Comparison of ENCODE assay signal across 1 cellular context in the genomic region with DNA sequence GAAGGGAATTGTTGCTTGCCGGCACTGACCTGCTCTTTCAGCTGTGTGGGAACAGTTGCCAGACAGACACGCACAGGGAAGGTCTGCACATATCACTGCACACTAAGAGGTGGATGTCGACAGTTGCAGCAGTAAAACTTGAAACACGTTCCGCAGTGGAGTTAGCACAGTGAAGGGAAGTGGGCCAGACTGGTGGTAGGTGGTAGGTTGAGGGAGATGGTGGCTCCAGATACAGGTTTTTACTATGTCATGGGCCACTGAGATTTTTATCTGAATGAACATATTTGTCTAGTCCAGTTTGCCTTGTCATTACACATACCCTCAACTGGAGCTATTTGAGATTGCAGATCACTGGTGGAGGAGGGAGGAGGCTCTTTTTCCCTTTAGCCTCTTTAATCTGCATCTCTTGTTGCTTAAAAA.
TF ChIP-seq lines count a peak whose summit lies in the region.

No MANE protein-coding gene starts in this region.

TF ChIP-seq in K562, 482 proteins besides CTCF, POLR2A, EP300 and RAD21 (continued from another document and continues in another):
- TF ChIP-seq, protein P1, sequence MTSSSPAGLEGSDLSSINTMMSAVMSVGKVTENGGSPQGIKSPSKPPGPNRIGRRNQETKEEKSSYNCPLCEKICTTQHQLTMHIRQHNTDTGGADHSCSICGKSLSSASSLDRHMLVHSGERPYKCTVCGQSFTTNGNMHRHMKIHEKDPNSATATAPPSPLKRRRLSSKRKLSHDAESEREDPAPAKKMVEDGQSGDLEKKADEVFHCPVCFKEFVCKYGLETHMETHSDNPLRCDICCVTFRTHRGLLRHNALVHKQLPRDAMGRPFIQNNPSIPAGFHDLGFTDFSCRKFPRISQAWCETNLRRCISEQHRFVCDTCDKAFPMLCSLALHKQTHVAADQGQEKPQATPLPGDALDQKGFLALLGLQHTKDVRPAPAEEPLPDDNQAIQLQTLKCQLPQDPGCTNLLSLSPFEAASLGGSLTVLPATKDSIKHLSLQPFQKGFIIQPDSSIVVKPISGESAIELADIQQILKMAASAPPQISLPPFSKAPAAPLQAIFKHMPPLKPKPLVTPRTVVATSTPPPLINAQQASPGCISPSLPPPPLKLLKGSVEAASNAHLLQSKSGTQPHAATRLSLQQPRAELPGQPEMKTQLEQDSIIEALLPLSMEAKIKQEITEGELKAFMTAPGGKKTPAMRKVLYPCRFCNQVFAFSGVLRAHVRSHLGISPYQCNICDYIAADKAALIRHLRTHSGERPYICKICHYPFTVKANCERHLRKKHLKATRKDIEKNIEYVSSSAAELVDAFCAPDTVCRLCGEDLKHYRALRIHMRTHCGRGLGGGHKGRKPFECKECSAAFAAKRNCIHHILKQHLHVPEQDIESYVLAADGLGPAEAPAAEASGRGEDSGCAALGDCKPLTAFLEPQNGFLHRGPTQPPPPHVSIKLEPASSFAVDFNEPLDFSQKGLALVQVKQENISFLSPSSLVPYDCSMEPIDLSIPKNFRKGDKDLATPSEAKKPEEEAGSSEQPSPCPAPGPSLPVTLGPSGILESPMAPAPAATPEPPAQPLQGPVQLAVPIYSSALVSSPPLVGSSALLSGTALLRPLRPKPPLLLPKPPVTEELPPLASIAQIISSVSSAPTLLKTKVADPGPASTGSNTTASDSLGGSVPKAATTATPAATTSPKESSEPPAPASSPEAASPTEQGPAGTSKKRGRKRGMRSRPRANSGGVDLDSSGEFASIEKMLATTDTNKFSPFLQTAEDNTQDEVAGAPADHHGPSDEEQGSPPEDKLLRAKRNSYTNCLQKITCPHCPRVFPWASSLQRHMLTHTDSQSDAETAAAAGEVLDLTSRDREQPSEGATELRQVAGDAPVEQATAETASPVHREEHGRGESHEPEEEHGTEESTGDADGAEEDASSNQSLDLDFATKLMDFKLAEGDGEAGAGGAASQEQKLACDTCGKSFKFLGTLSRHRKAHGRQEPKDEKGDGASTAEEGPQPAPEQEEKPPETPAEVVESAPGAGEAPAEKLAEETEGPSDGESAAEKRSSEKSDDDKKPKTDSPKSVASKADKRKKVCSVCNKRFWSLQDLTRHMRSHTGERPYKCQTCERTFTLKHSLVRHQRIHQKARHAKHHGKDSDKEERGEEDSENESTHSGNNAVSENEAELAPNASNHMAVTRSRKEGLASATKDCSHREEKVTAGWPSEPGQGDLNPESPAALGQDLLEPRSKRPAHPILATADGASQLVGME (CRISPR knock-in tag; IDR thresholded peaks at IDR 0.05), result peak; percentile 30; the same call in 1 of the 2 replicates
- TF ChIP-seq MGA (IDR thresholded peaks at IDR 0.05) (0 out of 2 replicates have a peak, but pooled peaks have one; percentile 47), CEBPG (CRISPR knock-in tag; IDR thresholded peaks at IDR 0.05) (no peak), CEBPG (tag; conservative IDR thresholded peaks at IDR 0.05 in 1 of 2, IDR thresholded peaks at IDR 0.05 in 1 of 2) (peak in 1 of 2 experiments; percentile 7; a peak in 1 of 4 replicates), ESRRA (IDR thresholded peaks at IDR 0.05; ENCODE audit: borderline replicate concordance, low read depth) (no peak), KDM1A (IDR thresholded peaks at IDR 0.05) (peak; percentile 43 to 48; a peak in 3 of 4 replicates), MCM3 (IDR thresholded peaks at IDR 0.05) (no peak), LEF1 (IDR thresholded peaks at IDR 0.05) (peak; percentile 59; the same call in 1 of the 2 replicates), STAT5A (IDR thresholded peaks at IDR 0.05; ENCODE audit: borderline replicate concordance, low read length) (no peak), ZNF589 (CRISPR knock-in tag; IDR thresholded peaks at IDR 0.05; ENCODE audit: low read depth) (no peak), RCOR1 (IDR thresholded peaks at IDR 0.05; ENCODE audit: borderline replicate concordance in 1 of 2, low read depth in 2 of 2, low read length in 2 of 2) (peak in 1 of 2 experiments; percentile 79; a peak in 2 of 4 replicates), SPI1 (IDR thresholded peaks at IDR 0.05; ENCODE audit: borderline replicate concordance, low read depth, low read length) (peak; percentile 50; the same call in 1 of the 2 replicates), RBM34 (IDR thresholded peaks at IDR 0.05; ENCODE audit: borderline replicate concordance, insufficient read depth, low read length) (no peak), BACH1 (tag; IDR thresholded peaks at IDR 0.05) (peak; percentile 53; the same call in 1 of the 2 replicates), FOXA3 (CRISPR knock-in tag; conservative IDR thresholded peaks at IDR 0.05 in 1 of 2, IDR thresholded peaks at IDR 0.05 in 1 of 2) (no peak), MAFG (tag; conservative IDR thresholded peaks at IDR 0.05) (peak; percentile 82), POLR2AphosphoS2 (IDR thresholded peaks at IDR 0.05; ENCODE audit: low read length) (no peak), ADNP (tag; IDR thresholded peaks at IDR 0.05) (0 out of 2 replicates have a peak, but pooled peaks have one; percentile 23), NRF1 (conservative IDR thresholded peaks at IDR 0.05 in 1 of 2, IDR thresholded peaks at IDR 0.05 in 1 of 2) (0 out of 4 replicates have a peak, but pooled peaks have one; percentile 11 to 30), C11orf30 (IDR thresholded peaks at IDR 0.05; ENCODE audit: low read depth) (peak; percentile 81), ZNF316 (IDR thresholded peaks at IDR 0.05) (peak; percentile 68), ZNF184 (CRISPR knock-in tag; IDR thresholded peaks at IDR 0.05) (no peak), ZEB2 (IDR thresholded peaks at IDR 0.05) (peak; percentile 44), SRF (CRISPR knock-in tag; IDR thresholded peaks at IDR 0.05) (peak in 1 of 2 experiments; percentile 46; a peak in 1 of 4 replicates), L3MBTL2 (IDR thresholded peaks at IDR 0.05) (peak; percentile 76), TBP (optimal IDR thresholded peaks at IDR 0.05; ENCODE audit: low read depth, low read length) (no peak)
- TF ChIP-seq, protein P2, sequence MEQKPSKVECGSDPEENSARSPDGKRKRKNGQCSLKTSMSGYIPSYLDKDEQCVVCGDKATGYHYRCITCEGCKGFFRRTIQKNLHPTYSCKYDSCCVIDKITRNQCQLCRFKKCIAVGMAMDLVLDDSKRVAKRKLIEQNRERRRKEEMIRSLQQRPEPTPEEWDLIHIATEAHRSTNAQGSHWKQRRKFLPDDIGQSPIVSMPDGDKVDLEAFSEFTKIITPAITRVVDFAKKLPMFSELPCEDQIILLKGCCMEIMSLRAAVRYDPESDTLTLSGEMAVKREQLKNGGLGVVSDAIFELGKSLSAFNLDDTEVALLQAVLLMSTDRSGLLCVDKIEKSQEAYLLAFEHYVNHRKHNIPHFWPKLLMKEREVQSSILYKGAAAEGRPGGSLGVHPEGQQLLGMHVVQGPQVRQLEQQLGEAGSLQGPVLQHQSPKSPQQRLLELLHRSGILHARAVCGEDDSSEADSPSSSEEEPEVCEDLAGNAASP (IDR thresholded peaks at IDR 0.05), result no peak
- TF ChIP-seq, protein P3, sequence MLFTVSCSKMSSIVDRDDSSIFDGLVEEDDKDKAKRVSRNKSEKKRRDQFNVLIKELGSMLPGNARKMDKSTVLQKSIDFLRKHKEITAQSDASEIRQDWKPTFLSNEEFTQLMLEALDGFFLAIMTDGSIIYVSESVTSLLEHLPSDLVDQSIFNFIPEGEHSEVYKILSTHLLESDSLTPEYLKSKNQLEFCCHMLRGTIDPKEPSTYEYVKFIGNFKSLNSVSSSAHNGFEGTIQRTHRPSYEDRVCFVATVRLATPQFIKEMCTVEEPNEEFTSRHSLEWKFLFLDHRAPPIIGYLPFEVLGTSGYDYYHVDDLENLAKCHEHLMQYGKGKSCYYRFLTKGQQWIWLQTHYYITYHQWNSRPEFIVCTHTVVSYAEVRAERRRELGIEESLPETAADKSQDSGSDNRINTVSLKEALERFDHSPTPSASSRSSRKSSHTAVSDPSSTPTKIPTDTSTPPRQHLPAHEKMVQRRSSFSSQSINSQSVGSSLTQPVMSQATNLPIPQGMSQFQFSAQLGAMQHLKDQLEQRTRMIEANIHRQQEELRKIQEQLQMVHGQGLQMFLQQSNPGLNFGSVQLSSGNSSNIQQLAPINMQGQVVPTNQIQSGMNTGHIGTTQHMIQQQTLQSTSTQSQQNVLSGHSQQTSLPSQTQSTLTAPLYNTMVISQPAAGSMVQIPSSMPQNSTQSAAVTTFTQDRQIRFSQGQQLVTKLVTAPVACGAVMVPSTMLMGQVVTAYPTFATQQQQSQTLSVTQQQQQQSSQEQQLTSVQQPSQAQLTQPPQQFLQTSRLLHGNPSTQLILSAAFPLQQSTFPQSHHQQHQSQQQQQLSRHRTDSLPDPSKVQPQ (CRISPR knock-in tag; IDR thresholded peaks at IDR 0.05; ENCODE audit: borderline replicate concordance), result no peak
- TF ChIP-seq, protein P4, sequence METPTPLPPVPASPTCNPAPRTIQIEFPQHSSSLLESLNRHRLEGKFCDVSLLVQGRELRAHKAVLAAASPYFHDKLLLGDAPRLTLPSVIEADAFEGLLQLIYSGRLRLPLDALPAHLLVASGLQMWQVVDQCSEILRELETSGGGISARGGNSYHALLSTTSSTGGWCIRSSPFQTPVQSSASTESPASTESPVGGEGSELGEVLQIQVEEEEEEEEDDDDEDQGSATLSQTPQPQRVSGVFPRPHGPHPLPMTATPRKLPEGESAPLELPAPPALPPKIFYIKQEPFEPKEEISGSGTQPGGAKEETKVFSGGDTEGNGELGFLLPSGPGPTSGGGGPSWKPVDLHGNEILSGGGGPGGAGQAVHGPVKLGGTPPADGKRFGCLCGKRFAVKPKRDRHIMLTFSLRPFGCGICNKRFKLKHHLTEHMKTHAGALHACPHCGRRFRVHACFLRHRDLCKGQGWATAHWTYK (CRISPR knock-in tag; IDR thresholded peaks at IDR 0.05), result peak; percentile 99
- TF ChIP-seq, protein P5, sequence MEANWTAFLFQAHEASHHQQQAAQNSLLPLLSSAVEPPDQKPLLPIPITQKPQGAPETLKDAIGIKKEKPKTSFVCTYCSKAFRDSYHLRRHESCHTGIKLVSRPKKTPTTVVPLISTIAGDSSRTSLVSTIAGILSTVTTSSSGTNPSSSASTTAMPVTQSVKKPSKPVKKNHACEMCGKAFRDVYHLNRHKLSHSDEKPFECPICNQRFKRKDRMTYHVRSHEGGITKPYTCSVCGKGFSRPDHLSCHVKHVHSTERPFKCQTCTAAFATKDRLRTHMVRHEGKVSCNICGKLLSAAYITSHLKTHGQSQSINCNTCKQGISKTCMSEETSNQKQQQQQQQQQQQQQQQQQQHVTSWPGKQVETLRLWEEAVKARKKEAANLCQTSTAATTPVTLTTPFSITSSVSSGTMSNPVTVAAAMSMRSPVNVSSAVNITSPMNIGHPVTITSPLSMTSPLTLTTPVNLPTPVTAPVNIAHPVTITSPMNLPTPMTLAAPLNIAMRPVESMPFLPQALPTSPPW (CRISPR knock-in tag; IDR thresholded peaks at IDR 0.05), result peak; percentile 41; the same call in 1 of the 2 replicates
